1 cellular context compared by ENCODE assay signal in genomic region chr7:2013381-2014311, GRCh38.
TF ChIP-seq lines count a peak whose summit lies in the region.

No MANE protein-coding gene starts in this region.

TF ChIP-seq in GM23338, 12 proteins besides CTCF, POLR2A, EP300 and RAD21 (continued from another document):
- TF ChIP-seq REST (IDR thresholded peaks at IDR 0.05; ENCODE audit: unreplicated experiment) (no peak), STAT1 (IDR thresholded peaks at IDR 0.05; ENCODE audit: unreplicated experiment) (no peak), POLR2AphosphoS5 (IDR thresholded peaks at IDR 0.05; ENCODE audit: low read depth) (no peak)
- TF ChIP-seq, protein P1, sequence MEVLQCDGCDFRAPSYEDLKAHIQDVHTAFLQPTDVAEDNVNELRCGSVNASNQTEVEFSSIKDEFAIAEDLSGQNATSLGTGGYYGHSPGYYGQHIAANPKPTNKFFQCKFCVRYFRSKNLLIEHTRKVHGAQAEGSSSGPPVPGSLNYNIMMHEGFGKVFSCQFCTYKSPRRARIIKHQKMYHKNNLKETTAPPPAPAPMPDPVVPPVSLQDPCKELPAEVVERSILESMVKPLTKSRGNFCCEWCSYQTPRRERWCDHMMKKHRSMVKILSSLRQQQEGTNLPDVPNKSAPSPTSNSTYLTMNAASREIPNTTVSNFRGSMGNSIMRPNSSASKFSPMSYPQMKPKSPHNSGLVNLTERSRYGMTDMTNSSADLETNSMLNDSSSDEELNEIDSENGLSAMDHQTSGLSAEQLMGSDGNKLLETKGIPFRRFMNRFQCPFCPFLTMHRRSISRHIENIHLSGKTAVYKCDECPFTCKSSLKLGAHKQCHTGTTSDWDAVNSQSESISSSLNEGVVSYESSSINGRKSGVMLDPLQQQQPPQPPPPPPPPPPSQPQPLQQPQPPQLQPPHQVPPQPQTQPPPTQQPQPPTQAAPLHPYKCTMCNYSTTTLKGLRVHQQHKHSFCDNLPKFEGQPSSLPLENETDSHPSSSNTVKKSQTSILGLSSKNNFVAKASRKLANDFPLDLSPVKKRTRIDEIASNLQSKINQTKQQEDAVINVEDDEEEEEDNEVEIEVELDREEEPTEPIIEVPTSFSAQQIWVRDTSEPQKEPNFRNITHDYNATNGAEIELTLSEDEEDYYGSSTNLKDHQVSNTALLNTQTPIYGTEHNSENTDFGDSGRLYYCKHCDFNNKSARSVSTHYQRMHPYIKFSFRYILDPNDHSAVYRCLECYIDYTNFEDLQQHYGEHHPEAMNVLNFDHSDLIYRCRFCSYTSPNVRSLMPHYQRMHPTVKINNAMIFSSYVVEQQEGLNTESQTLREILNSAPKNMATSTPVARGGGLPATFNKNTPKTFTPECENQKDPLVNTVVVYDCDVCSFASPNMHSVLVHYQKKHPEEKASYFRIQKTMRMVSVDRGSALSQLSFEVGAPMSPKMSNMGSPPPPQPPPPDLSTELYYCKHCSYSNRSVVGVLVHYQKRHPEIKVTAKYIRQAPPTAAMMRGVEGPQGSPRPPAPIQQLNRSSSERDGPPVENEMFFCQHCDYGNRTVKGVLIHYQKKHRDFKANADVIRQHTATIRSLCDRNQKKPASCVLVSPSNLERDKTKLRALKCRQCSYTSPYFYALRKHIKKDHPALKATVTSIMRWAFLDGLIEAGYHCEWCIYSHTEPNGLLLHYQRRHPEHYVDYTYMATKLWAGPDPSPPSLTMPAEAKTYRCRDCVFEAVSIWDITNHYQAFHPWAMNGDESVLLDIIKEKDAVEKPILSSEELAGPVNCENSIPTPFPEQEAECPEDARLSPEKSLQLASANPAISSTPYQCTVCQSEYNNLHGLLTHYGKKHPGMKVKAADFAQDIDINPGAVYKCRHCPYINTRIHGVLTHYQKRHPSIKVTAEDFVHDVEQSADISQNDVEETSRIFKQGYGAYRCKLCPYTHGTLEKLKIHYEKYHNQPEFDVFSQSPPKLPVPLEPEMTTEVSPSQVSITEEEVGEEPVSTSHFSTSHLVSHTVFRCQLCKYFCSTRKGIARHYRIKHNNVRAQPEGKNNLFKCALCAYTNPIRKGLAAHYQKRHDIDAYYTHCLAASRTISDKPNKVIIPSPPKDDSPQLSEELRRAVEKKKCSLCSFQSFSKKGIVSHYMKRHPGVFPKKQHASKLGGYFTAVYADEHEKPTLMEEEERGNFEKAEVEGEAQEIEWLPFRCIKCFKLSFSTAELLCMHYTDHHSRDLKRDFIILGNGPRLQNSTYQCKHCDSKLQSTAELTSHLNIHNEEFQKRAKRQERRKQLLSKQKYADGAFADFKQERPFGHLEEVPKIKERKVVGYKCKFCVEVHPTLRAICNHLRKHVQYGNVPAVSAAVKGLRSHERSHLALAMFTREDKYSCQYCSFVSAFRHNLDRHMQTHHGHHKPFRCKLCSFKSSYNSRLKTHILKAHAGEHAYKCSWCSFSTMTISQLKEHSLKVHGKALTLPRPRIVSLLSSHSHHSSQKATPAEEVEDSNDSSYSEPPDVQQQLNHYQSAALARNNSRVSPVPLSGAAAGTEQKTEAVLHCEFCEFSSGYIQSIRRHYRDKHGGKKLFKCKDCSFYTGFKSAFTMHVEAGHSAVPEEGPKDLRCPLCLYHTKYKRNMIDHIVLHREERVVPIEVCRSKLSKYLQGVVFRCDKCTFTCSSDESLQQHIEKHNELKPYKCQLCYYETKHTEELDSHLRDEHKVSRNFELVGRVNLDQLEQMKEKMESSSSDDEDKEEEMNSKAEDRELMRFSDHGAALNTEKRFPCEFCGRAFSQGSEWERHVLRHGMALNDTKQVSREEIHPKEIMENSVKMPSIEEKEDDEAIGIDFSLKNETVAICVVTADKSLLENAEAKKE (CRISPR knock-in tag; IDR thresholded peaks at IDR 0.05) = no peak
- TF ChIP-seq, protein P2, sequence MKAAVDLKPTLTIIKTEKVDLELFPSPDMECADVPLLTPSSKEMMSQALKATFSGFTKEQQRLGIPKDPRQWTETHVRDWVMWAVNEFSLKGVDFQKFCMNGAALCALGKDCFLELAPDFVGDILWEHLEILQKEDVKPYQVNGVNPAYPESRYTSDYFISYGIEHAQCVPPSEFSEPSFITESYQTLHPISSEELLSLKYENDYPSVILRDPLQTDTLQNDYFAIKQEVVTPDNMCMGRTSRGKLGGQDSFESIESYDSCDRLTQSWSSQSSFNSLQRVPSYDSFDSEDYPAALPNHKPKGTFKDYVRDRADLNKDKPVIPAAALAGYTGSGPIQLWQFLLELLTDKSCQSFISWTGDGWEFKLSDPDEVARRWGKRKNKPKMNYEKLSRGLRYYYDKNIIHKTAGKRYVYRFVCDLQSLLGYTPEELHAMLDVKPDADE (IDR thresholded peaks at IDR 0.05) = no peak
